ENCODE assay signal across 8 cellular contexts in the genomic region with DNA sequence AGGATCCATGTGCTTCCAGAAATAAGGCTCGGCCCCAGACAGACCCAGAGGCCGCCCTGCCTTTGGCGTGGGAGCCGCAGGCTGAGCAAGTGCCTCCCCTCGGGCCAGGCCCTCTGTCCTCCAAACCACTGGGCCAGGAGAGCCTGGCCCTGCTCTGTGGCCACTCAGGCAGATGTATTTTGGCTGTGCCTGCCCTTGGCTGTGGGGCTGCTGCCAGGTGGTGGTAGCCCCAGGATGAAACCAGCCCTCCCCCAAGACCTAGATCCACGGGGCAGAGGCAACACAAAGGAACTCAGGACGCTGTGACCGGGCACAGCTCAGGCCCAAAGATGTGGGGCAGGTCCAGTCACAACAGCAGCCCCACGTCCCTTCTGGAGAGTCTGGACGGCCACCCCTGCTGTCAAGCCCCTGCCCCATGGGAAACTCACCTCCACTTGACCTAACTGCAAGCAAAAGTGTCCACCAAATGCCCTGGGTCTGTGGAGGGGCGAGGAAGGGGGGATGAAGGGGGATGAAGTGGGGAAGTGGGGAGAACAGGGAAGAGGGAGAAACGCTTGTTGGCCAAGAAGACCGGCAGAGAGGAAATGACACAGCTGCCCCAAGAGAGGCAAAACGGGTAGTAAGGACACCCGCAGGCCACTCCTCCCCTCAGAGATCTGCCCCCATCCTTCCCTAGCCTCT. TPM values are rescaled to one million over a fixed set of nuclear protein-coding genes. Genes with fewer than 3 reads are reported as not detected.
DNase-seq lines count a peak whose midpoint lies in the region; ATAC-seq and TF ChIP-seq lines count a peak whose summit lies in the region.

No MANE protein-coding gene starts in this region.

- H3K36me3 ChIP-seq in vagina: peaks cover 0 to 4% of the 10 kb centered on the region in 2 donors

- no peaks in the 10 kb centered on the region for H3K27me3 Mint-ChIP-seq in activated T-helper 17 cell treated with anti-CD3 and anti-CD28 coated beads, Interleukin-2, amount 50 U/mL, for 72 hours

- H3K36me3 Mint-ChIP-seq in activated T-helper 17 cell treated with anti-CD3 and anti-CD28 coated beads, Interleukin-2, amount 50 U/mL, for 72 hours (ENCODE audit: low read depth): peaks cover 21% of the 10 kb centered on the region

- intact Hi-C loops in vagina (cut with DNase I): no loop called here

- H3K4me3 Mint-ChIP-seq in activated T-helper 17 cell treated with anti-CD3 and anti-CD28 coated beads, Interleukin-2, amount 50 U/mL, for 72 hours: peak overlapping the region; percentile 48

- no peak for TF ChIP-seq POLR2A in vagina (IDR thresholded peaks at IDR 0.05)

- H3K27ac Mint-ChIP-seq in activated T-helper 17 cell treated with anti-CD3 and anti-CD28 coated beads, Interleukin-2, amount 50 U/mL, for 72 hours: peak overlapping the region; percentile 31

- H3K4me1 ChIP-seq in vagina: peaks cover 32% of the 10 kb centered on the region

- H3K4me1 Mint-ChIP-seq in activated T-helper 17 cell treated with anti-CD3 and anti-CD28 coated beads, Interleukin-2, amount 50 U/mL, for 72 hours: peaks cover 15% of the 10 kb centered on the region

- H3K4me3 ChIP-seq in vagina: peak overlapping the region in 1 of 2 donors; percentile 6

- no peaks in the 10 kb centered on the region for H3K9me3 Mint-ChIP-seq in activated T-helper 17 cell treated with anti-CD3 and anti-CD28 coated beads, Interleukin-2, amount 50 U/mL, for 72 hours

- no peaks in the 10 kb centered on the region for H3K27me3 ChIP-seq in vagina

- ATAC-seq in GM18867 (IDR thresholded peaks at IDR 0.05; ENCODE audit: unreplicated experiment) (peak; percentile 38), HG03095 (IDR thresholded peaks at IDR 0.05; ENCODE audit: unreplicated experiment) (peak; percentile 42), GM21576 (IDR thresholded peaks at IDR 0.05; ENCODE audit: unreplicated experiment) (no peak), HG02981 (IDR thresholded peaks at IDR 0.05; ENCODE audit: unreplicated experiment) (no peak)
- peak; percentile 53 for ATAC-seq in activated T-helper 17 cell treated with anti-CD3 and anti-CD28 coated beads, Interleukin-2, amount 50 U/mL, for 72 hours (replicated peaks)

- peak; percentile 66 for DNase-seq in kidney glomerular epithelial cell (lab: John Stamatoyannopoulos, UW)
- no peak for DNase-seq in vagina (ENCODE audit: extremely low spot score in 2 of 2)
- DNase-seq in activated naive CD4-positive, alpha-beta T cell (lab: John Stamatoyannopoulos, UW): no peak

- peak overlapping the region; percentile 33 for H3K27ac ChIP-seq in vagina

- TF ChIP-seq CTCF in vagina (IDR thresholded peaks at IDR 0.05): no peak

- H3K9me3 ChIP-seq in vagina: no peaks in the 10 kb centered on the region

RNA-seq across cellular contexts. Expression of gene PISD, which starts 23.9 kb away (rescaled TPM):
- 10 to 100 TPM; 41.1 to 44.1 TPM for total RNA-seq in activated T-helper 17 cell treated with anti-CD3 and anti-CD28 coated beads, Interleukin-2, amount 50 U/mL, for 72 hours
- 50.3 TPM for total RNA-seq in vagina

Comparison
In these comparisons a context has a peak if more than half of its experiments do, and no peak if none do; other contexts are left out.
1. ATAC-seq: peak in GM18867 (single experiment), HG03095 (single experiment) and activated T-helper 17 cell treated with anti-CD3 and anti-CD28 coated beads, Interleukin-2, amount 50 U/mL, for 72 hours (single experiment); none in GM21576 (single experiment) and HG02981 (single experiment).